8 cellular contexts compared by ENCODE assay signal in the genomic region with DNA sequence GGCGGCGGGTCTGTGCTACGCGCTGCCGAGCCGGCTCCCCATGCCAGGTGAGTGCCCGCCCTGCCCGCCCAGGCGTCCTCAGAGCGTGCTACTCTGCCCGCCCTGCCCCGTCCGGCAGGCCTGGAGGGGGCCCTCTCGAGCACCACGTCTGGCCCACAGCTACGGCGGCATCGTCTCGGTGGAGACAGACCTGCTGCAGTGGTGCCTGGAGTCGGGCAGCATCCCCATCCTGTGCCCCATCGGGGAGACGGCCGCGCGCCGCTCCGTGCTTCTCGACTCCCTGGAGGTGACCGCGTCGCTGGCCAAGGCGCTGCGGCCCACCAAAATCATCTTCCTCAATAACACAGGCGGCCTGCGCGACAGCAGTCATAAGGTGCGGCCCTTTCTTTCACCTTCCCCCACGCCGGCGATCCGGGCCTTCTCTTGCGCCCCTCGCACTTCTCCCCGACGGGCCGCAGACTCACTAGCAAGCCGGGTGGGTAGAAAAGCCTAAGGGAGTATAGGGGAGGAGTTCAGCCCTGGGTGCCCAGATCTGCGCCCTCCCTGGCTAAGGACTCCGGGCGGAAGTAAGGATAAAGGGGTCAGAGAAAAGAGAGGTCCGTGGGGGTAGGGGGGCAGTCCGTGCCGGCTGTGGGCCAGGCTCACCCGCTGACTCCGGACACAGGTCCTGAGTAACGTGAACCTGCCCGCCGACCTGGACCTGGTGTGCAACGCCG. TPM values are rescaled to one million over a fixed set of nuclear protein-coding genes. Genes with fewer than 3 reads are reported as not detected.
A peak's percentile ranks its signal among the peaks of the same experiment; 100 is the strongest.
DNase-seq lines count a peak whose midpoint lies in the region; ATAC-seq and TF ChIP-seq lines count a peak whose summit lies in the region.

No MANE protein-coding gene starts in this region.

- peak overlapping the region; percentile 87 to 98 (median 96) for H3K4me3 Mint-ChIP-seq in IgD-negative memory B cell

- H3K4me3 ChIP-seq in fibroblast of mammary gland (ENCODE audit: control insufficient read depth, low read depth, low read length) (peak overlapping the region; percentile 82), neuronal stem cell (ENCODE audit: low read length in 2 of 2) (peak overlapping the region; percentile 65 to 84)

- peaks cover 0 to 13% (median 10%) of the 10 kb centered on the region in 3 donors for H3K4me1 Mint-ChIP-seq in IgD-negative memory B cell

- peaks cover under 1 to 1% of the 10 kb centered on the region in 2 donors for H3K36me3 ChIP-seq in neuronal stem cell (replicated peaks in 1 of 2; ENCODE audit: control insufficient read depth in 2 of 2, insufficient read depth in 2 of 2, low read length in 2 of 2)

- no CpG with 5 or more reads among the region's 60 CpGs for WGBS in neuronal stem cell (ENCODE audit: extremely low coverage in 2 of 2, insufficient read length in 2 of 2, insufficient replicate concordance in 1 of 2), 2 donors

- peaks cover 20% of the 10 kb centered on the region for H3K27me3 Mint-ChIP-seq in IgD-negative memory B cell

- H3K9me3 ChIP-seq in neuronal stem cell (replicated peaks in 1 of 2; ENCODE audit: control insufficient read depth in 2 of 2, insufficient read depth in 1 of 2, low read depth in 1 of 2, low read length in 2 of 2): peaks cover 0 to 2% of the 10 kb centered on the region in 2 donors

- H3K27ac Mint-ChIP-seq in IgD-negative memory B cell: peak overlapping the region; percentile 76 to 95 (median 90)

- TF ChIP-seq CTCF in fibroblast of mammary gland (conservative IDR thresholded peaks at IDR 0.05; ENCODE audit: control insufficient read depth, insufficient read depth, low read depth, low read length): no peak

- H4K91ac ChIP-seq in neuronal stem cell (ENCODE audit: low read depth, low read length, poor library complexity): no peak overlapping the region

- peak overlapping the region; percentile 97 for H3K18ac ChIP-seq in neuronal stem cell (ENCODE audit: low read length)

- H2AK5ac ChIP-seq in neuronal stem cell (ENCODE audit: low read depth, low read length): peak overlapping the region; percentile 94

- H3K4ac ChIP-seq in neuronal stem cell (ENCODE audit: low read length): no peak overlapping the region

- H4K8ac ChIP-seq in neuronal stem cell (ENCODE audit: low read depth, low read length): no peak overlapping the region

- H3K9ac ChIP-seq in neuronal stem cell (ENCODE audit: low read depth, low read length, poor library complexity): peak overlapping the region; percentile 89

- no peak overlapping the region for H3K27ac ChIP-seq in neuronal stem cell (replicated peaks; ENCODE audit: low read length)

- no peak overlapping the region for H3K14ac ChIP-seq in neuronal stem cell (ENCODE audit: low read length)

- peaks cover 3% of the 10 kb centered on the region for H3K36me3 Mint-ChIP-seq in IgD-negative memory B cell

- no peak for ATAC-seq in HG03565 (IDR thresholded peaks at IDR 0.05; ENCODE audit: unreplicated experiment)
- ATAC-seq in HG02884 (IDR thresholded peaks at IDR 0.05; ENCODE audit: unreplicated experiment): no peak
- ATAC-seq in HG02642 (IDR thresholded peaks at IDR 0.05; ENCODE audit: poor library complexity, unreplicated experiment): no peak

- H2AFZ ChIP-seq in neuronal stem cell (ENCODE audit: low read length): peak overlapping the region; percentile 94

- H2BK5ac ChIP-seq in neuronal stem cell (ENCODE audit: low read length): peak overlapping the region; percentile 19

- peak overlapping the region; percentile 99 for H3K4me2 ChIP-seq in neuronal stem cell (ENCODE audit: insufficient read depth, low read length, poor library complexity, severe bottlenecking)

- H2BK120ac ChIP-seq in neuronal stem cell (ENCODE audit: low read depth, low read length): peak overlapping the region; percentile 74

- H3K27me3 ChIP-seq in neuronal stem cell (ENCODE audit: control insufficient read depth in 3 of 3, insufficient read depth in 3 of 3, low read depth in 1 of 3, low read length in 3 of 3): peaks cover 21 to 57% (median 45%) of the 10 kb centered on the region in 3 experiments

- H2BK12ac ChIP-seq in neuronal stem cell (ENCODE audit: low read length): no peak overlapping the region

- H3K4me1 ChIP-seq in neuronal stem cell (ENCODE audit: control insufficient read depth in 2 of 2, insufficient read depth in 1 of 2, low read depth in 1 of 2, low read length in 2 of 2): peaks cover 19 to 20% of the 10 kb centered on the region in 2 donors

- H3K23ac ChIP-seq in neuronal stem cell (ENCODE audit: low read depth, low read length, poor library complexity): peak overlapping the region; percentile 90

- peaks cover 0 to 4% (median 0%) of the 10 kb centered on the region in 3 donors for H3K9me3 Mint-ChIP-seq in IgD-negative memory B cell

- H2BK15ac ChIP-seq in neuronal stem cell (ENCODE audit: low read length): peak overlapping the region; percentile 98

- peak; percentile 63 for DNase-seq in DMS79 treated with DMSO at 0.1 percent for 48 hours (lab: John Stamatoyannopoulos, UW)
- DNase-seq in activated T-cell treated with anti-CD3 and anti-CD28 coated beads for 48 hours (ENCODE audit: low read depth): peak; percentile 41
- no peak for DNase-seq in fibroblast of mammary gland (ENCODE audit: low read depth)
- DNase-seq in neuronal stem cell (ENCODE audit: low spot score): no peak

- peaks cover 5% of the 10 kb centered on the region for H3K79me1 ChIP-seq in neuronal stem cell (ENCODE audit: low read depth, low read length)

RNA-seq across cellular contexts. Expression of a gene that starts 1.6 kb away (rescaled TPM):
- 0.64 TPM for polyA plus RNA-seq in IgD-negative memory B cell
- 1.6 TPM for polyA plus RNA-seq in neuronal stem cell (2013, experiment 1 of 2)
- polyA plus RNA-seq in neuronal stem cell (2013, experiment 2 of 2): 1.4 TPM

RNA-seq across cellular contexts. Expression of a gene that starts 8.7 kb away (rescaled TPM):
- 24.6 TPM for polyA plus RNA-seq in IgD-negative memory B cell
- 24.5 TPM for polyA plus RNA-seq in neuronal stem cell (2013, experiment 1 of 2)
- 24.9 TPM for polyA plus RNA-seq in neuronal stem cell (2013, experiment 2 of 2)

RNA-seq across cellular contexts. Expression of a gene that starts 52.3 kb away (rescaled TPM):
- not detected for polyA plus RNA-seq in IgD-negative memory B cell
- polyA plus RNA-seq in neuronal stem cell (2013, experiment 1 of 2): 0.70 TPM
- 0.65 TPM for polyA plus RNA-seq in neuronal stem cell (2013, experiment 2 of 2)

Comparison
In these comparisons a context has a peak if more than half of its experiments do, and no peak if none do; other contexts are left out.
1. DNase-seq: peak in DMS79 treated with DMSO at 0.1 percent for 48 hours (single experiment) and activated T-cell treated with anti-CD3 and anti-CD28 coated beads for 48 hours (single experiment); none in fibroblast of mammary gland (single experiment) and neuronal stem cell (single experiment).